8 cellular contexts compared by ENCODE assay signal in genomic region chr2:113755690-113756063, GRCh38. TPM values are rescaled to one million over a fixed set of nuclear protein-coding genes. Genes with fewer than 3 reads are reported as not detected.
DNase-seq lines count a peak whose midpoint lies in the region; ATAC-seq, FAIRE-seq and TF ChIP-seq lines count a peak whose summit lies in the region.

No MANE protein-coding gene starts in this region.

- intact Hi-C loops in esophagus muscularis mucosa (cut with DNase I), result loop anchor here (5.0 to 10.0 kb wide), 2 partner anchors 132 to 179 kb away; no protein-coding TSS in a partner anchor

- peak overlapping the region; percentile 80 to 98 (median 92) for H3K4me3 ChIP-seq in esophagus muscularis mucosa
- H3K4me3 ChIP-seq in neural progenitor cell, result peak overlapping the region; percentile 95

- peak; percentile 37 for DNase-seq in ACHN
- no peak for DNase-seq in GM19239 (ENCODE audit: insufficient read length, low spot score)
- no peak for DNase-seq in esophagus muscularis mucosa (ENCODE audit: extremely low spot score)
- peak; percentile 11 for DNase-seq in neural progenitor cell (ENCODE audit: low spot score)
- DNase-seq in iPS-NIHi7 (ENCODE audit: extremely low spot score), result no peak
- DNase-seq in midbrain (lab: John Stamatoyannopoulos, UW), result no peak

- H3K79me2 ChIP-seq in neural progenitor cell (ENCODE audit: low read depth), result peaks cover 44% of the 10 kb centered on the region

- ATAC-seq in SK-N-SH treated with all-trans-retinoic acid at 6 μM for 48 hours (peak; percentile 48), HG02870 (IDR thresholded peaks at IDR 0.05; ENCODE audit: unreplicated experiment) (no peak)

- peaks cover 8% of the 10 kb centered on the region for H4K20me1 ChIP-seq in neural progenitor cell (ENCODE audit: low read depth)

- H3K9me3 Mint-ChIP-seq in neural progenitor cell, result no peaks in the 10 kb centered on the region

- no peak for TF ChIP-seq POLR2A in esophagus muscularis mucosa (IDR thresholded peaks at IDR 0.05; ENCODE audit: low read depth)

- H3K9ac ChIP-seq in neural progenitor cell, result peak overlapping the region; percentile 86

- no peaks in the 10 kb centered on the region for H3K9me3 ChIP-seq in esophagus muscularis mucosa
- no peaks in the 10 kb centered on the region for H3K9me3 ChIP-seq in neural progenitor cell (ENCODE audit: low read depth)

- H3K27me3 ChIP-seq in esophagus muscularis mucosa (peaks cover 0 to 2% (median 0%) of the 10 kb centered on the region in 4 donors), neural progenitor cell (no peaks in the 10 kb centered on the region)

- WGBS in esophagus muscularis mucosa, result 1% methylated on average over 9 of the region's 9 CpGs

- H3K36me3 ChIP-seq in esophagus muscularis mucosa (peaks cover 0 to 15% (median 14%) of the 10 kb centered on the region in 4 donors), neural progenitor cell (no peaks in the 10 kb centered on the region)

- H3K27ac ChIP-seq in esophagus muscularis mucosa (replicated peaks in 1 of 4) (peak overlapping the region; percentile 92 to 96 (median 93)), neural progenitor cell (no peak overlapping the region)

- peaks cover 12% of the 10 kb centered on the region for H3K36me3 Mint-ChIP-seq in neural progenitor cell

- peak overlapping the region; percentile 75 for H2AFZ ChIP-seq in neural progenitor cell (replicated peaks)

- peak overlapping the region; percentile 82 for H3K27ac Mint-ChIP-seq in neural progenitor cell

- H3K4me2 ChIP-seq in neural progenitor cell, result peak overlapping the region; percentile 82

- TF ChIP-seq CTCF in esophagus muscularis mucosa (IDR thresholded peaks at IDR 0.05) (no peak), neural progenitor cell (IDR thresholded peaks at IDR 0.05) (no peak)

- peaks cover 2% of the 10 kb centered on the region for H3K27me3 Mint-ChIP-seq in neural progenitor cell (ENCODE audit: insufficient read depth, low read depth)

- peak; percentile 75 for FAIRE-seq in GM19239 (lab: Jason Lieb, UNC)

- H3K4me1 Mint-ChIP-seq in neural progenitor cell, result peaks cover 13% of the 10 kb centered on the region

- no peak for TF ChIP-seq EP300 in esophagus muscularis mucosa (IDR thresholded peaks at IDR 0.05)

- H3K4me1 ChIP-seq in esophagus muscularis mucosa (peaks cover 17 to 37% (median 27%) of the 10 kb centered on the region in 4 donors), neural progenitor cell (peaks cover 13% of the 10 kb centered on the region)

- in situ Hi-C loops in ACHN (cut with HindIII; ENCODE audit: low pct_ligation_motif_present, low pct_unique_long_range_greater_than_20kb, low sequenced_read_pairs), result no loop called here

- peak overlapping the region; percentile 99 for H3K4me3 Mint-ChIP-seq in neural progenitor cell

- H3F3A ChIP-seq in neural progenitor cell (ENCODE audit: low read depth), result no peaks in the 10 kb centered on the region

TF ChIP-seq in SK-N-SH treated with all-trans-retinoic acid at 6 μM for 48 hours, 23 proteins besides CTCF, POLR2A, EP300 and RAD21:
- TF ChIP-seq TSHZ2 (CRISPR knock-in tag; IDR thresholded peaks at IDR 0.05) (no peak), ZNF8 (CRISPR knock-in tag; IDR thresholded peaks at IDR 0.05) (no peak), ZNF565 (CRISPR knock-in tag; conservative IDR thresholded peaks at IDR 0.05; ENCODE audit: low read depth) (no peak), TCF4 (CRISPR knock-in tag; IDR thresholded peaks at IDR 0.05; ENCODE audit: borderline replicate concordance) (no peak), CREB5 (CRISPR knock-in tag; IDR thresholded peaks at IDR 0.05; ENCODE audit: low read depth) (no peak), PPARA (CRISPR knock-in tag; IDR thresholded peaks at IDR 0.05; ENCODE audit: borderline replicate concordance) (no peak), RARB (CRISPR knock-in tag; IDR thresholded peaks at IDR 0.05) (no peak), PATZ1 (CRISPR knock-in tag; IDR thresholded peaks at IDR 0.05; ENCODE audit: borderline replicate concordance) (no peak), TOX (CRISPR knock-in tag; IDR thresholded peaks at IDR 0.05; ENCODE audit: borderline replicate concordance) (no peak), CSRNP3 (CRISPR knock-in tag; IDR thresholded peaks at IDR 0.05) (no peak), CSDC2 (CRISPR knock-in tag; IDR thresholded peaks at IDR 0.05) (no peak), GLIS3 (CRISPR knock-in tag; IDR thresholded peaks at IDR 0.05) (no peak), ISL1 (CRISPR knock-in tag; IDR thresholded peaks at IDR 0.05) (no peak)

RNA-seq across cellular contexts. Expression of gene SLC35F5, which starts 0.8 kb away (rescaled TPM):
- total RNA-seq in esophagus muscularis mucosa, result 10 to 100 TPM; 40.9 to 53.2 (median 48.0) TPM
- 48.0 and 83.0 TPM in 2 replicates for total RNA-seq in neural progenitor cell (ENCODE audit: low replicate concordance)

Comparison
In these comparisons a context has a peak if more than half of its experiments do, and no peak if none do; other contexts are left out.
1. DNase-seq: peak in ACHN (single experiment) and neural progenitor cell (single experiment); none in GM19239 (single experiment), esophagus muscularis mucosa (single experiment), iPS-NIHi7 (single experiment) and midbrain (single experiment).